In the genomic region with DNA sequence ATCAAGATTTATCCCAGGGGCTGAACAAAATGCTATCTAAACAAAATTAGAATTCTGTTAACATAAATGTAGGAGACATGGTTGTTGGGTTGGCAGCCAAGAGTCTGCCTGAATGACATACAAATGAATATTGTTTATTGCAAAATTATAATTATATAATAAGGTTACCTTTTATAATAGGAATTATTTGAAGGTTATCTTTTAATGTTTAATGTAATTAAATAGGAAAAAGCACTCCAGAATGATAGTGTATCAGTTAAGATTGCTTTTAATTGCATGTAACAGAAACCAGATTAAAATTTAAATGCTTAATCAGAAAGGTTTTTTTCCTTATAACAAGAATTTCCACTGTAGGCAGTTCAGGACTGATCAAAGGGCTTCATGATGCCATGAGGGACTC, we compare ENCODE assay signal across 8 cellular contexts.
"Had no signal": no experiment of that assay in that cellular context is flagged by ENCODE, and none has a peak within 500 bp of the region (broad histone marks: within the 10 kb centered on the region; RNA-seq: fewer than 3 reads in every experiment).

No MANE protein-coding gene starts in this region.

- FAIRE-seq: G401.6, GM12878, GM12891, GM12892, GM18507, GM19239 had no signal

- DNase-seq: GDM1, GF-D8 had no signal

- H3K4me3 ChIP-seq: GM12878 had no signal

- ATAC-seq: GM12878 had no signal
